ENCODE assay signal across 8 cellular contexts in the genomic region with DNA sequence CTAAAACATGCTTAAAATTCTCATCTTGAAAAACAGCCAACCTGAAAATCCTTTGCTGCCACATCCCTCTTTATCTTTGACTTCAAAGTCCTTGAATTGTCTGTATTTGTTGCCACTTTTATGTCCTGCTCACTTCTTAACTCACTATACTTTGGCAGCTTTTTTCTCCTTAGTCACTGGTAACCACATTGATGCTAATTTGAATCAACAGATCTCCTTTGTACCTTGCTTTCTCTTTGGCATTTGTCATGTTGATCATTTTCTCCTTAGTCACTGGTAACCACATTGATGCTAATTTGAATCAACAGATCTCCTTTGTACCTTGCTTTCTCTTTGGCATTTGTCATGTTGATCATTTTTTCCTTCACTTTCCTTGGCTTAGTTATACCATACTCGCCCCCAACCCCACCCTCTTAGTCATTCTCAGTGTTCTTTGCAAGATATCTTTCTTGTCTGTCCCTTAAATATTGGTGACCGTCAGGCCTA. TPM values are rescaled to one million over a fixed set of nuclear protein-coding genes. Genes with fewer than 3 reads are reported as not detected.
DNase-seq lines count a peak whose midpoint lies in the region; ATAC-seq, FAIRE-seq and TF ChIP-seq lines count a peak whose summit lies in the region.
"Not testable (repeated sequence)": the region's sequence is repeated elsewhere in the genome, so short reads cannot be mapped to it uniquely, and the experiment has no call there.

No MANE protein-coding gene starts in this region.

- H3K27ac ChIP-seq in KOPT-K1 (ENCODE audit: low read depth, low read length, poor library complexity, severe bottlenecking) = peak overlapping the region; percentile 16

- H3K36me3 Mint-ChIP-seq in activated CD4-positive, alpha-beta T cell treated with anti-CD3 and anti-CD28 coated beads, Interleukin-2, amount 10 ng/mL, durations not matched to agents 7 days and 5 days (ENCODE audit: low read depth) = not testable (repeated sequence)

- not testable (repeated sequence) for H3K36me3 ChIP-seq in KOPT-K1 (ENCODE audit: insufficient read depth, low read length)

- ATAC-seq in GM21447 (IDR thresholded peaks at IDR 0.05; ENCODE audit: unreplicated experiment) (peak; percentile 46), HG02981 (IDR thresholded peaks at IDR 0.05; ENCODE audit: unreplicated experiment) (peak; percentile 52)

- not testable (repeated sequence) for H3K9me3 Mint-ChIP-seq in activated CD4-positive, alpha-beta T cell treated with anti-CD3 and anti-CD28 coated beads, Interleukin-2, amount 10 ng/mL, durations not matched to agents 7 days and 5 days

- H3K4me3 Mint-ChIP-seq in activated CD4-positive, alpha-beta T cell treated with anti-CD3 and anti-CD28 coated beads, Interleukin-2, amount 10 ng/mL, durations not matched to agents 7 days and 5 days = not testable (repeated sequence)

- FAIRE-seq in GM12892 (lab: Jason Lieb, UNC) = peak; percentile 92

- not testable (repeated sequence) for H3K9me3 ChIP-seq in KOPT-K1 (ENCODE audit: insufficient read depth, low read length, poor library complexity, severe bottlenecking)

- CTCF ChIA-PET in activated CD4-positive, alpha-beta T cell treated with anti-CD3 and anti-CD28 coated beads, Interleukin-2, amount 10 ng/mL, durations not matched to agents 7 days and 5 days (lab: Charles Lee) = interaction anchor here (0.5 to 1.2 kb wide), 3 partner anchors 9 to 137 kb away, joined by 3 to 6 read pairs (median 3); partner anchors contain the start of gene DMXL1

- H3K4me1 Mint-ChIP-seq in activated CD4-positive, alpha-beta T cell treated with anti-CD3 and anti-CD28 coated beads, Interleukin-2, amount 10 ng/mL, durations not matched to agents 7 days and 5 days = peaks cover 36% of the 10 kb centered on the region

- not testable (repeated sequence) for H3K27me3 Mint-ChIP-seq in activated CD4-positive, alpha-beta T cell treated with anti-CD3 and anti-CD28 coated beads, Interleukin-2, amount 10 ng/mL, durations not matched to agents 7 days and 5 days

- not testable (repeated sequence) for TF ChIP-seq POLR2A in GM12892 (IDR thresholded peaks at IDR 0.05; ENCODE audit: low read depth, low read length)

- peak overlapping the region; percentile 79 for H3K27ac Mint-ChIP-seq in activated CD4-positive, alpha-beta T cell treated with anti-CD3 and anti-CD28 coated beads, Interleukin-2, amount 10 ng/mL, durations not matched to agents 7 days and 5 days

- POLR2A ChIA-PET in activated CD4-positive, alpha-beta T cell treated with anti-CD3 and anti-CD28 coated beads, Interleukin-2, amount 10 ng/mL, durations not matched to agents 7 days and 5 days (lab: Charles Lee) = interaction anchor here (0.7 to 1.2 kb wide), 2 partner anchors 249 to 268 kb away, joined by 3 to 4 read pairs; no protein-coding TSS in a partner anchor

- DNase-seq in GM12892 (ENCODE audit: insufficient read length); activated CD4-positive, alpha-beta T cell treated with anti-CD3 and anti-CD28 coated beads, Interleukin-2, amount 10 ng/mL, durations not matched to agents 7 days and 5 days: not testable (repeated sequence)
- DNase-seq in astrocyte of the hippocampus (ENCODE audit: low read depth, low spot score) (peak; percentile 64), kidney tubule cell (ENCODE audit: low spot score) (peak; percentile 57)
- peak; percentile 52 for DNase-seq in stimulated activated CD8-positive, alpha-beta memory T cell treated with anti-CD3 and anti-CD28 coated beads, Interleukin-4, amount 100 ng/mL, for 48 hours

RNA-seq across cellular contexts. Expression of gene DMXL1, which starts 8.6 kb away (rescaled TPM):
- polyA plus RNA-seq in GM12892 (2012; ENCODE audit: missing spikeins) = 29.7 TPM
- 10 to 100 TPM; 28.4 to 29.3 TPM for total RNA-seq in activated CD4-positive, alpha-beta T cell treated with anti-CD3 and anti-CD28 coated beads, Interleukin-2, amount 10 ng/mL, durations not matched to agents 7 days and 5 days
